Comparison of ENCODE assay signal across 1 cellular context in the genomic region with DNA sequence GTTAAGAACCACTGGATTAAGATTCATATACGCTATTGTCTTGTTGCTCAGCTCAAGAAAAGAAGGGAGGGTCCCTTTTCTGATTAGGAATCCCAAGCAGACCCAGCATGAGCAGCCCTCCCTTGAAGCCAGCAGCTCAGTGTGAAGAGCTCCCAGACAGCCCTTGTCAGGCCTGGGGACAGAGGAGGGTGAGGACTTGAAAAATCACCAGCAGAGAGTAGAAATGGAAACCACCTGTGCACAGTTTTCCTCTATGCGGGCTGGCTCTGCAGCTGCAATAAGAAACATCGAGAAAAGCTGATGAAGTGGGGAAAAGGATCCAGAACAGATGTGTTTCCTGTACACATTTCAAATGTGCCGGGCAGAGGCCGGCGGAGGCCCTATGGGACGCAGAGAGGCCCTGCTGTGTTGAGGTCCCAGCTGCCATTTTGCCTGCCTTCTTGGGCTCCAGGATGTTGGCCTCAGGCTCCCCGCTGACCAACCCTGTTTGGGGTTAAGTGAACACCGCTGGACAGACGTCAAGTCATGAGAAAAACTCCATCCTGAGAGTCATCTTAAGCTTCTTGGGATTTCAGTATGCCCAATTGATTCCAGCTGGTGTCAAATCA.
TF ChIP-seq lines count a peak whose summit lies in the region.

No MANE protein-coding gene starts in this region.

TF ChIP-seq in GM23338, 12 proteins besides CTCF, POLR2A, EP300 and RAD21:
- TF ChIP-seq, protein P1, sequence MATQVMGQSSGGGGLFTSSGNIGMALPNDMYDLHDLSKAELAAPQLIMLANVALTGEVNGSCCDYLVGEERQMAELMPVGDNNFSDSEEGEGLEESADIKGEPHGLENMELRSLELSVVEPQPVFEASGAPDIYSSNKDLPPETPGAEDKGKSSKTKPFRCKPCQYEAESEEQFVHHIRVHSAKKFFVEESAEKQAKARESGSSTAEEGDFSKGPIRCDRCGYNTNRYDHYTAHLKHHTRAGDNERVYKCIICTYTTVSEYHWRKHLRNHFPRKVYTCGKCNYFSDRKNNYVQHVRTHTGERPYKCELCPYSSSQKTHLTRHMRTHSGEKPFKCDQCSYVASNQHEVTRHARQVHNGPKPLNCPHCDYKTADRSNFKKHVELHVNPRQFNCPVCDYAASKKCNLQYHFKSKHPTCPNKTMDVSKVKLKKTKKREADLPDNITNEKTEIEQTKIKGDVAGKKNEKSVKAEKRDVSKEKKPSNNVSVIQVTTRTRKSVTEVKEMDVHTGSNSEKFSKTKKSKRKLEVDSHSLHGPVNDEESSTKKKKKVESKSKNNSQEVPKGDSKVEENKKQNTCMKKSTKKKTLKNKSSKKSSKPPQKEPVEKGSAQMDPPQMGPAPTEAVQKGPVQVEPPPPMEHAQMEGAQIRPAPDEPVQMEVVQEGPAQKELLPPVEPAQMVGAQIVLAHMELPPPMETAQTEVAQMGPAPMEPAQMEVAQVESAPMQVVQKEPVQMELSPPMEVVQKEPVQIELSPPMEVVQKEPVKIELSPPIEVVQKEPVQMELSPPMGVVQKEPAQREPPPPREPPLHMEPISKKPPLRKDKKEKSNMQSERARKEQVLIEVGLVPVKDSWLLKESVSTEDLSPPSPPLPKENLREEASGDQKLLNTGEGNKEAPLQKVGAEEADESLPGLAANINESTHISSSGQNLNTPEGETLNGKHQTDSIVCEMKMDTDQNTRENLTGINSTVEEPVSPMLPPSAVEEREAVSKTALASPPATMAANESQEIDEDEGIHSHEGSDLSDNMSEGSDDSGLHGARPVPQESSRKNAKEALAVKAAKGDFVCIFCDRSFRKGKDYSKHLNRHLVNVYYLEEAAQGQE (IDR thresholded peaks at IDR 0.05; ENCODE audit: unreplicated experiment) = no peak
- TF ChIP-seq STAT1 (IDR thresholded peaks at IDR 0.05; ENCODE audit: unreplicated experiment) (no peak), NANOG (IDR thresholded peaks at IDR 0.05; ENCODE audit: borderline replicate concordance) (no peak), EZH2 (IDR thresholded peaks at IDR 0.05; ENCODE audit: low read depth, unreplicated experiment) (no peak), ZNF331 (CRISPR knock-in tag; IDR thresholded peaks at IDR 0.05; ENCODE audit: low read depth) (no peak), JUNB (IDR thresholded peaks at IDR 0.05; ENCODE audit: unreplicated experiment) (no peak), POLR2AphosphoS5 (IDR thresholded peaks at IDR 0.05; ENCODE audit: low read depth) (no peak), ZNF114 (CRISPR knock-in tag; IDR thresholded peaks at IDR 0.05) (no peak), CREB1 (CRISPR knock-in tag; IDR thresholded peaks at IDR 0.05; ENCODE audit: low read depth) (no peak), EZH2phosphoT487 (IDR thresholded peaks at IDR 0.05; ENCODE audit: unreplicated experiment) (no peak)
- TF ChIP-seq, protein P2, sequence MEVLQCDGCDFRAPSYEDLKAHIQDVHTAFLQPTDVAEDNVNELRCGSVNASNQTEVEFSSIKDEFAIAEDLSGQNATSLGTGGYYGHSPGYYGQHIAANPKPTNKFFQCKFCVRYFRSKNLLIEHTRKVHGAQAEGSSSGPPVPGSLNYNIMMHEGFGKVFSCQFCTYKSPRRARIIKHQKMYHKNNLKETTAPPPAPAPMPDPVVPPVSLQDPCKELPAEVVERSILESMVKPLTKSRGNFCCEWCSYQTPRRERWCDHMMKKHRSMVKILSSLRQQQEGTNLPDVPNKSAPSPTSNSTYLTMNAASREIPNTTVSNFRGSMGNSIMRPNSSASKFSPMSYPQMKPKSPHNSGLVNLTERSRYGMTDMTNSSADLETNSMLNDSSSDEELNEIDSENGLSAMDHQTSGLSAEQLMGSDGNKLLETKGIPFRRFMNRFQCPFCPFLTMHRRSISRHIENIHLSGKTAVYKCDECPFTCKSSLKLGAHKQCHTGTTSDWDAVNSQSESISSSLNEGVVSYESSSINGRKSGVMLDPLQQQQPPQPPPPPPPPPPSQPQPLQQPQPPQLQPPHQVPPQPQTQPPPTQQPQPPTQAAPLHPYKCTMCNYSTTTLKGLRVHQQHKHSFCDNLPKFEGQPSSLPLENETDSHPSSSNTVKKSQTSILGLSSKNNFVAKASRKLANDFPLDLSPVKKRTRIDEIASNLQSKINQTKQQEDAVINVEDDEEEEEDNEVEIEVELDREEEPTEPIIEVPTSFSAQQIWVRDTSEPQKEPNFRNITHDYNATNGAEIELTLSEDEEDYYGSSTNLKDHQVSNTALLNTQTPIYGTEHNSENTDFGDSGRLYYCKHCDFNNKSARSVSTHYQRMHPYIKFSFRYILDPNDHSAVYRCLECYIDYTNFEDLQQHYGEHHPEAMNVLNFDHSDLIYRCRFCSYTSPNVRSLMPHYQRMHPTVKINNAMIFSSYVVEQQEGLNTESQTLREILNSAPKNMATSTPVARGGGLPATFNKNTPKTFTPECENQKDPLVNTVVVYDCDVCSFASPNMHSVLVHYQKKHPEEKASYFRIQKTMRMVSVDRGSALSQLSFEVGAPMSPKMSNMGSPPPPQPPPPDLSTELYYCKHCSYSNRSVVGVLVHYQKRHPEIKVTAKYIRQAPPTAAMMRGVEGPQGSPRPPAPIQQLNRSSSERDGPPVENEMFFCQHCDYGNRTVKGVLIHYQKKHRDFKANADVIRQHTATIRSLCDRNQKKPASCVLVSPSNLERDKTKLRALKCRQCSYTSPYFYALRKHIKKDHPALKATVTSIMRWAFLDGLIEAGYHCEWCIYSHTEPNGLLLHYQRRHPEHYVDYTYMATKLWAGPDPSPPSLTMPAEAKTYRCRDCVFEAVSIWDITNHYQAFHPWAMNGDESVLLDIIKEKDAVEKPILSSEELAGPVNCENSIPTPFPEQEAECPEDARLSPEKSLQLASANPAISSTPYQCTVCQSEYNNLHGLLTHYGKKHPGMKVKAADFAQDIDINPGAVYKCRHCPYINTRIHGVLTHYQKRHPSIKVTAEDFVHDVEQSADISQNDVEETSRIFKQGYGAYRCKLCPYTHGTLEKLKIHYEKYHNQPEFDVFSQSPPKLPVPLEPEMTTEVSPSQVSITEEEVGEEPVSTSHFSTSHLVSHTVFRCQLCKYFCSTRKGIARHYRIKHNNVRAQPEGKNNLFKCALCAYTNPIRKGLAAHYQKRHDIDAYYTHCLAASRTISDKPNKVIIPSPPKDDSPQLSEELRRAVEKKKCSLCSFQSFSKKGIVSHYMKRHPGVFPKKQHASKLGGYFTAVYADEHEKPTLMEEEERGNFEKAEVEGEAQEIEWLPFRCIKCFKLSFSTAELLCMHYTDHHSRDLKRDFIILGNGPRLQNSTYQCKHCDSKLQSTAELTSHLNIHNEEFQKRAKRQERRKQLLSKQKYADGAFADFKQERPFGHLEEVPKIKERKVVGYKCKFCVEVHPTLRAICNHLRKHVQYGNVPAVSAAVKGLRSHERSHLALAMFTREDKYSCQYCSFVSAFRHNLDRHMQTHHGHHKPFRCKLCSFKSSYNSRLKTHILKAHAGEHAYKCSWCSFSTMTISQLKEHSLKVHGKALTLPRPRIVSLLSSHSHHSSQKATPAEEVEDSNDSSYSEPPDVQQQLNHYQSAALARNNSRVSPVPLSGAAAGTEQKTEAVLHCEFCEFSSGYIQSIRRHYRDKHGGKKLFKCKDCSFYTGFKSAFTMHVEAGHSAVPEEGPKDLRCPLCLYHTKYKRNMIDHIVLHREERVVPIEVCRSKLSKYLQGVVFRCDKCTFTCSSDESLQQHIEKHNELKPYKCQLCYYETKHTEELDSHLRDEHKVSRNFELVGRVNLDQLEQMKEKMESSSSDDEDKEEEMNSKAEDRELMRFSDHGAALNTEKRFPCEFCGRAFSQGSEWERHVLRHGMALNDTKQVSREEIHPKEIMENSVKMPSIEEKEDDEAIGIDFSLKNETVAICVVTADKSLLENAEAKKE (CRISPR knock-in tag; IDR thresholded peaks at IDR 0.05) = no peak
- TF ChIP-seq, protein P3, sequence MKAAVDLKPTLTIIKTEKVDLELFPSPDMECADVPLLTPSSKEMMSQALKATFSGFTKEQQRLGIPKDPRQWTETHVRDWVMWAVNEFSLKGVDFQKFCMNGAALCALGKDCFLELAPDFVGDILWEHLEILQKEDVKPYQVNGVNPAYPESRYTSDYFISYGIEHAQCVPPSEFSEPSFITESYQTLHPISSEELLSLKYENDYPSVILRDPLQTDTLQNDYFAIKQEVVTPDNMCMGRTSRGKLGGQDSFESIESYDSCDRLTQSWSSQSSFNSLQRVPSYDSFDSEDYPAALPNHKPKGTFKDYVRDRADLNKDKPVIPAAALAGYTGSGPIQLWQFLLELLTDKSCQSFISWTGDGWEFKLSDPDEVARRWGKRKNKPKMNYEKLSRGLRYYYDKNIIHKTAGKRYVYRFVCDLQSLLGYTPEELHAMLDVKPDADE (IDR thresholded peaks at IDR 0.05) = no peak
TF ChIP-seq in GM23338: peak in this region for 0.
